In the genomic region with DNA sequence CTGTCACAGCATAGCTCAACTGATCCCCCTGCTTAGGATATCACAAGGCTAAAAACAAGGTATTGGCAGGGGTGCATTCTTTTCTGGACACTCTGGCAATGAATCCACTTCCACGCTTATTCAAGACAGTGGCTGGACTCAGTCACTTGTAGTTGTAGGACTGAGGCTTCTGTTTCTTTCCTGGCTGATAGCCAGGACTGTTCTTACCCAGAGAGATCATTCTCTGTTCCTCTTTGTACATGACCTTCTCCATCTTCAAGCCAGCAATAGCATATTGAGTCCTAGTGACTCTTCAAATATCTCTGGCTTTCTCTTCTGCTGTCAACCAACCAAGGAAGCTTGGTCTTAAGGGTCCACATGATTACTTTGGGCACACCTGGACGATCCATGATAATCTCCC, we compare ENCODE assay signal across 14 cellular contexts.
A peak's percentile ranks its signal among the peaks of the same experiment; 100 is the strongest.
DNase-seq lines count a peak whose midpoint lies in the region; ATAC-seq, FAIRE-seq and TF ChIP-seq lines count a peak whose summit lies in the region.
"Had no signal": no experiment of that assay in that cellular context is flagged by ENCODE, and none has a peak within 500 bp of the region (broad histone marks: within the 10 kb centered on the region; RNA-seq: fewer than 3 reads in every experiment).

No MANE protein-coding gene starts in this region.

- H3K27me3 Mint-ChIP-seq in activated CD4-positive, alpha-beta memory T cell treated with anti-CD3 and anti-CD28 coated beads, Interleukin-2, amount 10 ng/mL, durations not matched to agents 7 days and 5 days: peaks cover 12% of the 10 kb centered on the region

- 7% methylated on average over 2 of the region's 2 CpGs for WGBS in GM12878 (ENCODE audit: insufficient coverage, insufficient replicate concordance, low lambda C conversion rate, missing lambda C conversion rate)

- no peak overlapping the region for H3K9ac ChIP-seq in GM12878 (ENCODE audit: control insufficient read depth, insufficient read depth, low read length)

- in situ Hi-C loops in GM12878 (cut with MboI): no loop called here

- SMC1A ChIA-PET in GM12878 (lab: Charles Lee; ENCODE audit: uncharacterized antibody, unreplicated experiment): interaction anchor here (1.3 kb wide), 1 partner anchor 11 kb away, joined by 3 read pairs; no protein-coding TSS in a partner anchor

- RAD21 ChIA-PET in GM12878 (lab: Charles Lee; ENCODE audit: unreplicated experiment): no interaction called here

- ATAC-seq in GM19023 (IDR thresholded peaks at IDR 0.05; ENCODE audit: unreplicated experiment) (peak; percentile 92), GM21717 (IDR thresholded peaks at IDR 0.05; ENCODE audit: unreplicated experiment) (peak; percentile 95), HG03135 (IDR thresholded peaks at IDR 0.05; ENCODE audit: unreplicated experiment) (peak; percentile 81), GM12878 (peak; percentile 75), HG03571 (IDR thresholded peaks at IDR 0.05; ENCODE audit: unreplicated experiment) (no peak)
- ATAC-seq: activated CD8-positive, alpha-beta memory T cell treated with anti-CD3 and anti-CD28 coated beads, Interleukin-2, amount 10 ng/mL, durations not matched to agents 7 days and 5 days; Right ventricle myocardium inferior had no signal

- TF ChIP-seq POLR2A in GM12878 (IDR thresholded peaks at IDR 0.05; ENCODE audit: low read depth, low read length): no peak

- no peak for TF ChIP-seq EP300 in GM12878 (IDR thresholded peaks at IDR 0.05; ENCODE audit: borderline replicate concordance in 1 of 2, control insufficient read depth in 1 of 2, low read depth in 2 of 2, low read length in 2 of 2)

- TF ChIP-seq RAD21 in GM12878 (IDR thresholded peaks at IDR 0.05; ENCODE audit: insufficient read depth, low read depth, low read length): no peak

- POLR2A ChIA-PET in GM12878 (lab: Charles Lee): no interaction called here
- POLR2A ChIA-PET in activated CD4-positive, alpha-beta memory T cell treated with anti-CD3 and anti-CD28 coated beads, Interleukin-2, amount 10 ng/mL, durations not matched to agents 7 days and 5 days (lab: Charles Lee): no interaction called here

- H3K36me3 ChIP-seq in GM12878 (ENCODE audit: control insufficient read depth in 2 of 2, insufficient read depth in 2 of 2, low read length in 1 of 2): no peaks in the 10 kb centered on the region
- H3K36me3 ChIP-seq: transverse colon had no signal

- TF ChIP-seq CTCF in GM12878 (IDR thresholded peaks at IDR 0.05 in 2 of 3, conservative IDR thresholded peaks at IDR 0.05 in 1 of 3; ENCODE audit: control insufficient read depth in 2 of 3, extremely low read depth in 1 of 3, insufficient read depth in 1 of 3, low read depth in 3 of 3, low read length in 3 of 3): no peak

- intact Hi-C loops in GM12878 (cut with micrococcal nuclease; ENCODE audit: unreplicated experiment): no loop called here

- no peaks in the 10 kb centered on the region for H4K20me1 ChIP-seq in GM12878 (ENCODE audit: control insufficient read depth, insufficient read depth)

- H3K27ac ChIP-seq in GM12878 (ENCODE audit: control insufficient read depth, insufficient read depth): no peak overlapping the region
- H3K27ac ChIP-seq: transverse colon had no signal

- peak; percentile 85 for FAIRE-seq in GM12878 (lab: Jason Lieb, UNC)

- no peaks in the 10 kb centered on the region for H3K4me1 Mint-ChIP-seq in activated CD4-positive, alpha-beta memory T cell treated with anti-CD3 and anti-CD28 coated beads, Interleukin-2, amount 10 ng/mL, durations not matched to agents 7 days and 5 days
- H3K4me1 Mint-ChIP-seq: activated CD8-positive, alpha-beta memory T cell treated with anti-CD3 and anti-CD28 coated beads, Interleukin-2, amount 10 ng/mL, durations not matched to agents 7 days and 5 days; activated naive CD8-positive, alpha-beta T cell treated with anti-CD3 and anti-CD28 coated beads, Interleukin-2, amount 10 ng/mL, durations not matched to agents 7 days and 5 days had no signal

- H3K79me2 ChIP-seq in GM12878 (ENCODE audit: control insufficient read depth, insufficient read depth, low read length): no peaks in the 10 kb centered on the region

- no peak overlapping the region for H3K27ac Mint-ChIP-seq in activated CD4-positive, alpha-beta memory T cell treated with anti-CD3 and anti-CD28 coated beads, Interleukin-2, amount 10 ng/mL, durations not matched to agents 7 days and 5 days
- H3K27ac Mint-ChIP-seq: activated CD8-positive, alpha-beta memory T cell treated with anti-CD3 and anti-CD28 coated beads, Interleukin-2, amount 10 ng/mL, durations not matched to agents 7 days and 5 days; activated naive CD8-positive, alpha-beta T cell treated with anti-CD3 and anti-CD28 coated beads, Interleukin-2, amount 10 ng/mL, durations not matched to agents 7 days and 5 days; CD4-positive, alpha-beta memory T cell had no signal

- H3K4me3 ChIP-seq in GM12878: no peak overlapping the region
- H3K4me3 ChIP-seq: transverse colon had no signal

- H3K36me3 Mint-ChIP-seq in activated CD4-positive, alpha-beta memory T cell treated with anti-CD3 and anti-CD28 coated beads, Interleukin-2, amount 10 ng/mL, durations not matched to agents 7 days and 5 days (ENCODE audit: low read depth): no peaks in the 10 kb centered on the region
- H3K36me3 Mint-ChIP-seq: activated CD8-positive, alpha-beta memory T cell treated with anti-CD3 and anti-CD28 coated beads, Interleukin-2, amount 10 ng/mL, durations not matched to agents 7 days and 5 days; activated naive CD8-positive, alpha-beta T cell treated with anti-CD3 and anti-CD28 coated beads, Interleukin-2, amount 10 ng/mL, durations not matched to agents 7 days and 5 days; CD4-positive, alpha-beta memory T cell had no signal

- DNase-seq in GM12878 (ENCODE audit: low read depth, low spot score) (no peak), NCI-H146 (lab: John Stamatoyannopoulos, UW) (no peak), NCI-H2227 treated with DMSO at 0.1 percent for 48 hours (lab: John Stamatoyannopoulos, UW) (no peak)
- DNase-seq in activated CD4-positive, alpha-beta memory T cell treated with anti-CD3 and anti-CD28 coated beads, Interleukin-2, amount 10 ng/mL, durations not matched to agents 7 days and 5 days: no peak
- DNase-seq: activated CD8-positive, alpha-beta memory T cell treated with anti-CD3 and anti-CD28 coated beads, Interleukin-2, amount 10 ng/mL, durations not matched to agents 7 days and 5 days; activated naive CD8-positive, alpha-beta T cell treated with anti-CD3 and anti-CD28 coated beads, Interleukin-2, amount 10 ng/mL, durations not matched to agents 7 days and 5 days; CD4-positive, alpha-beta memory T cell; NCI-H446; transverse colon had no signal

- H2AFZ ChIP-seq in GM12878 (ENCODE audit: control insufficient read depth, low read depth, low read length): no peak overlapping the region

- no peak overlapping the region for H3K4me3 Mint-ChIP-seq in activated CD4-positive, alpha-beta memory T cell treated with anti-CD3 and anti-CD28 coated beads, Interleukin-2, amount 10 ng/mL, durations not matched to agents 7 days and 5 days
- H3K4me3 Mint-ChIP-seq: activated CD8-positive, alpha-beta memory T cell treated with anti-CD3 and anti-CD28 coated beads, Interleukin-2, amount 10 ng/mL, durations not matched to agents 7 days and 5 days; activated naive CD8-positive, alpha-beta T cell treated with anti-CD3 and anti-CD28 coated beads, Interleukin-2, amount 10 ng/mL, durations not matched to agents 7 days and 5 days had no signal

- no peaks in the 10 kb centered on the region for H3K9me3 ChIP-seq in GM12878 (replicated peaks; ENCODE audit: control insufficient read depth, insufficient read depth, low read length)
- H3K9me3 ChIP-seq: transverse colon had no signal

- BruUV-seq in GM12878 (replicated peaks; lab: Mats Ljungman, UMichigan): no TSS peak

- H3K4me1 ChIP-seq in GM12878 (ENCODE audit: control insufficient read depth, insufficient read depth, low read length): no peaks in the 10 kb centered on the region
- H3K4me1 ChIP-seq: transverse colon had no signal

- no peak overlapping the region for H3K4me2 ChIP-seq in GM12878 (ENCODE audit: control insufficient read depth, insufficient read depth)

- H3K9me3 Mint-ChIP-seq in activated CD4-positive, alpha-beta memory T cell treated with anti-CD3 and anti-CD28 coated beads, Interleukin-2, amount 10 ng/mL, durations not matched to agents 7 days and 5 days: no peaks in the 10 kb centered on the region
- H3K9me3 Mint-ChIP-seq: activated naive CD8-positive, alpha-beta T cell treated with anti-CD3 and anti-CD28 coated beads, Interleukin-2, amount 10 ng/mL, durations not matched to agents 7 days and 5 days had no signal

- H3K27me3 ChIP-seq in GM12878 (replicated peaks in 1 of 2; ENCODE audit: control insufficient read depth in 2 of 2, insufficient read depth in 2 of 2, low read length in 1 of 2): no peaks in the 10 kb centered on the region
- H3K27me3 ChIP-seq: transverse colon had no signal

- CTCF ChIA-PET in GM12878 (lab: Yijun Ruan, JAX): interaction anchor here (0.7 kb wide), 1 partner anchor 20 kb away, joined by 3 read pairs; no protein-coding TSS in a partner anchor
- CTCF ChIA-PET in activated CD4-positive, alpha-beta memory T cell treated with anti-CD3 and anti-CD28 coated beads, Interleukin-2, amount 10 ng/mL, durations not matched to agents 7 days and 5 days (lab: Charles Lee): no interaction called here

TF ChIP-seq in GM12878, 131 proteins besides CTCF, POLR2A, EP300 and RAD21 (continues in another document):
- TF ChIP-seq JUND (IDR thresholded peaks at IDR 0.05; ENCODE audit: low read depth, low read length): no peak
- TF ChIP-seq CREB1 (IDR thresholded peaks at IDR 0.05; ENCODE audit: low read depth): no peak
- no peak for TF ChIP-seq IRF5 (IDR thresholded peaks at IDR 0.05; ENCODE audit: borderline replicate concordance)
- no peak for TF ChIP-seq EZH2 (IDR thresholded peaks at IDR 0.05; ENCODE audit: borderline replicate concordance, control insufficient read depth, low read depth, low read length)
- peak; percentile 68; the same call in 1 of the 2 replicates for TF ChIP-seq SPI1 (IDR thresholded peaks at IDR 0.05; ENCODE audit: borderline replicate concordance, insufficient read depth, low read depth, low read length)
- TF ChIP-seq SMAD1 (IDR thresholded peaks at IDR 0.05; ENCODE audit: low read depth, partially characterized antibody): peak; percentile 56
